1 cellular context compared by ENCODE assay signal in the genomic region with DNA sequence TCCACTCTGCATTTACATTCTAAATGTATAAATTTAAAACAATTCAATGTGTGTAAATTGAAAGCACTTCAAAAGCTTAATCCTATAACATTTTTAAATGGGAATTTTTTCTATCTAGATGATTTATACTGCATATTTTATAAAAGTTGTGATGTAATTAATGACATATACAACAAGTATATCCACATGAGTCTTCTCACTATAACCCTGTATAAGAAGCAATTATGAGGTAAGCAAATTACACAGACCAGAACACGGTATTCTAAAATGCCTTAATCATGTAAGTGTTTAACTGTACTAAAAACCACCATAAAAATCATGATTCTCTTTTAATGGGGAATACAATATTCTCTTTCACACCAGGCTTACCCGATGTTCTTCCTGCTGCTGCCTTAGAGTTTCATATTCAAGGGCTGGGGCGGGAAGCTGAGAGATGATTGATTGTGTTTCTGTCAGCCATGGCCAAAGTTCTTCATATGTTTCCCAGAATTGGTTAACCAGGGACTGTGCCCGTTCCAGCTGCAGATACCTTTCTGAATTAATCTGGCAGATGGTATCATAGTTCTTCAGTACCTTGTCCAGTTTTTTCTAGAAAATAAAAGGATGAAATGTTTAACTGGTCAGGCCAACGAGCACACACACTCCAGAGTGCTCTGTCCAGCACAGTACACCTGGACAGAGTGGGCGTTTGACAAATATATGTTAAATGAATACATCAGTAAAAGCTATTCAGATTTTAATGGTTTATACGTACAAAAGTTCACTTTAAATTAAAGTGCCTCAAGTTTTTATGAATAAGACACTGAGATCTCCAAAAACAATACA.
TF ChIP-seq lines count a peak whose summit lies in the region.

No MANE protein-coding gene starts in this region.

TF ChIP-seq in liver, 16 proteins besides CTCF, POLR2A, EP300 and RAD21 (continued from another document):
- TF ChIP-seq, protein P1, sequence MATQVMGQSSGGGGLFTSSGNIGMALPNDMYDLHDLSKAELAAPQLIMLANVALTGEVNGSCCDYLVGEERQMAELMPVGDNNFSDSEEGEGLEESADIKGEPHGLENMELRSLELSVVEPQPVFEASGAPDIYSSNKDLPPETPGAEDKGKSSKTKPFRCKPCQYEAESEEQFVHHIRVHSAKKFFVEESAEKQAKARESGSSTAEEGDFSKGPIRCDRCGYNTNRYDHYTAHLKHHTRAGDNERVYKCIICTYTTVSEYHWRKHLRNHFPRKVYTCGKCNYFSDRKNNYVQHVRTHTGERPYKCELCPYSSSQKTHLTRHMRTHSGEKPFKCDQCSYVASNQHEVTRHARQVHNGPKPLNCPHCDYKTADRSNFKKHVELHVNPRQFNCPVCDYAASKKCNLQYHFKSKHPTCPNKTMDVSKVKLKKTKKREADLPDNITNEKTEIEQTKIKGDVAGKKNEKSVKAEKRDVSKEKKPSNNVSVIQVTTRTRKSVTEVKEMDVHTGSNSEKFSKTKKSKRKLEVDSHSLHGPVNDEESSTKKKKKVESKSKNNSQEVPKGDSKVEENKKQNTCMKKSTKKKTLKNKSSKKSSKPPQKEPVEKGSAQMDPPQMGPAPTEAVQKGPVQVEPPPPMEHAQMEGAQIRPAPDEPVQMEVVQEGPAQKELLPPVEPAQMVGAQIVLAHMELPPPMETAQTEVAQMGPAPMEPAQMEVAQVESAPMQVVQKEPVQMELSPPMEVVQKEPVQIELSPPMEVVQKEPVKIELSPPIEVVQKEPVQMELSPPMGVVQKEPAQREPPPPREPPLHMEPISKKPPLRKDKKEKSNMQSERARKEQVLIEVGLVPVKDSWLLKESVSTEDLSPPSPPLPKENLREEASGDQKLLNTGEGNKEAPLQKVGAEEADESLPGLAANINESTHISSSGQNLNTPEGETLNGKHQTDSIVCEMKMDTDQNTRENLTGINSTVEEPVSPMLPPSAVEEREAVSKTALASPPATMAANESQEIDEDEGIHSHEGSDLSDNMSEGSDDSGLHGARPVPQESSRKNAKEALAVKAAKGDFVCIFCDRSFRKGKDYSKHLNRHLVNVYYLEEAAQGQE (IDR thresholded peaks at IDR 0.05) = peak; percentile 92
- TF ChIP-seq JUND (IDR thresholded peaks at IDR 0.05) = peak; percentile 21 to 37
- TF ChIP-seq, protein P2, sequence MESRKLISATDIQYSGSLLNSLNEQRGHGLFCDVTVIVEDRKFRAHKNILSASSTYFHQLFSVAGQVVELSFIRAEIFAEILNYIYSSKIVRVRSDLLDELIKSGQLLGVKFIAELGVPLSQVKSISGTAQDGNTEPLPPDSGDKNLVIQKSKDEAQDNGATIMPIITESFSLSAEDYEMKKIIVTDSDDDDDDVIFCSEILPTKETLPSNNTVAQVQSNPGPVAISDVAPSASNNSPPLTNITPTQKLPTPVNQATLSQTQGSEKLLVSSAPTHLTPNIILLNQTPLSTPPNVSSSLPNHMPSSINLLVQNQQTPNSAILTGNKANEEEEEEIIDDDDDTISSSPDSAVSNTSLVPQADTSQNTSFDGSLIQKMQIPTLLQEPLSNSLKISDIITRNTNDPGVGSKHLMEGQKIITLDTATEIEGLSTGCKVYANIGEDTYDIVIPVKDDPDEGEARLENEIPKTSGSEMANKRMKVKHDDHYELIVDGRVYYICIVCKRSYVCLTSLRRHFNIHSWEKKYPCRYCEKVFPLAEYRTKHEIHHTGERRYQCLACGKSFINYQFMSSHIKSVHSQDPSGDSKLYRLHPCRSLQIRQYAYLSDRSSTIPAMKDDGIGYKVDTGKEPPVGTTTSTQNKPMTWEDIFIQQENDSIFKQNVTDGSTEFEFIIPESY (IDR thresholded peaks at IDR 0.05) = no peak
- TF ChIP-seq YY1 (IDR thresholded peaks at IDR 0.05) = peak; percentile 76
- peak; percentile 65 to 74 for TF ChIP-seq HNF4A (conservative IDR thresholded peaks at IDR 0.05)
- no peak for TF ChIP-seq FOXA1 (IDR thresholded peaks at IDR 0.05)
